Comparison of ENCODE assay signal across 8 cellular contexts in the genomic region with DNA sequence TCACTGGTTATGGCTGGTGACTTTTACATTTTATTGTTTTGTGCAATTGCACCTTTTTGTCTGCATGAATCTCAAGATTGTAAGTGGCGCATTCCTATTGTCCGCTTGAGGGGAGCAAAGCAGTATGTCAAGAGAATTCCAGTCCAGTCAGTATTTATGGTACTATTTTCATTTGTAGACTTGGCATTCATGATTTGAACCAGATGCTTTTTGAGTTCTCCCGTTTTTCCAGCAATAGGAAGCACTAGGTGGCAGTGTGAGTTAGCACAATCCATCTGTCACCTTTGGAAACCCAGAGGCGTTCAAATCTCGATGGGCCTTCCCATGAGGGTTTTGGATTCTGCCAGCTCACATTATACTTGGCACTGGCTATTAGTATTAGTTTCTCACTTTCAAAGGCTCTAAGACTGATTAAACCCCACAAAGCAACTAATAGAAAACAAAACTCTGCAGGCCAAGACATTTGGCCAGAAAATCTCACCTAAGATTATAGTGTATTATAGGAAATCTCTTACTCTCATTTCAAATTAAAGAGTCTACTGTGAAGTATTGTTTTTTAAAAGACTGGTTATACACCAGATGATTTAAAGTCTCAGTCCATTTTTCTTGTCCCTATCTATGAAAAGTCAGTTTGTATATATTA. TPM values are rescaled to one million over a fixed set of nuclear protein-coding genes. Genes with fewer than 3 reads are reported as not detected.
DNase-seq lines count a peak whose midpoint lies in the region; ATAC-seq and TF ChIP-seq lines count a peak whose summit lies in the region.

No MANE protein-coding gene starts in this region.

- peaks cover 18% of the 10 kb centered on the region for H3K4me1 Mint-ChIP-seq in T-helper 1 cell treated with Interleukin-12 subunit alpha and Interleukin-12 subunit beta and Interleukin-4 antibody, amounts not matched to agents 30 μg/mL and 1 μg/mL, for 36 hours (ENCODE audit: low read depth)

- DNase-seq in T-helper 1 cell (no peak), RPMI8226 (peak; percentile 15), epithelial cell of esophagus (ENCODE audit: low read depth) (peak; percentile 69), mucosa of gallbladder (ENCODE audit: low spot score) (peak; percentile 61)

- no peak overlapping the region for H3K4me3 ChIP-seq in epithelial cell of esophagus (ENCODE audit: low read length)

- no peak overlapping the region for H3K27ac Mint-ChIP-seq in T-helper 1 cell treated with Interleukin-12 subunit alpha and Interleukin-12 subunit beta and Interleukin-4 antibody, amounts not matched to agents 30 μg/mL and 1 μg/mL, for 36 hours

- TF ChIP-seq CTCF in LNCAP (IDR thresholded peaks at IDR 0.05) (peak; percentile 71), epithelial cell of esophagus (IDR thresholded peaks at IDR 0.05; ENCODE audit: insufficient read depth, low read depth, low read length, missing control alignments) (peak; percentile 76)

- ATAC-seq in GM21423 (IDR thresholded peaks at IDR 0.05; ENCODE audit: unreplicated experiment) (no peak), HG03571 (IDR thresholded peaks at IDR 0.05; ENCODE audit: unreplicated experiment) (no peak)

- no peaks in the 10 kb centered on the region for H3K9me3 Mint-ChIP-seq in T-helper 1 cell treated with Interleukin-12 subunit alpha and Interleukin-12 subunit beta and Interleukin-4 antibody, amounts not matched to agents 30 μg/mL and 1 μg/mL, for 36 hours

- no peaks in the 10 kb centered on the region for H3K36me3 Mint-ChIP-seq in T-helper 1 cell treated with Interleukin-12 subunit alpha and Interleukin-12 subunit beta and Interleukin-4 antibody, amounts not matched to agents 30 μg/mL and 1 μg/mL, for 36 hours (ENCODE audit: low read depth)

- H3K27me3 Mint-ChIP-seq in T-helper 1 cell treated with Interleukin-12 subunit alpha and Interleukin-12 subunit beta and Interleukin-4 antibody, amounts not matched to agents 30 μg/mL and 1 μg/mL, for 36 hours (ENCODE audit: low read depth), result peaks cover 38% of the 10 kb centered on the region

- H3K4me3 Mint-ChIP-seq in T-helper 1 cell treated with Interleukin-12 subunit alpha and Interleukin-12 subunit beta and Interleukin-4 antibody, amounts not matched to agents 30 μg/mL and 1 μg/mL, for 36 hours, result peak overlapping the region; percentile 77

RNA-seq across cellular contexts. Expression of gene DACT1, which starts 2.2 kb away (rescaled TPM):
- total RNA-seq in mucosa of gallbladder, result 19.8 TPM

Comparison
In these comparisons a context has a peak if more than half of its experiments do, and no peak if none do; other contexts are left out.
1. DNase-seq: peak in RPMI8226 (single experiment), epithelial cell of esophagus (single experiment) and mucosa of gallbladder (single experiment); none in T-helper 1 cell (0 of 5).